ENCODE assay signal across 2 cellular contexts in genomic region chr15:35705030-35705884, GRCh38.
TF ChIP-seq lines count a peak whose summit lies in the region.

No MANE protein-coding gene starts in this region.

TF ChIP-seq in IMR-90, 13 proteins besides CTCF, POLR2A, EP300 and RAD21:
- TF ChIP-seq MXI1 (IDR thresholded peaks at IDR 0.05; ENCODE audit: borderline replicate concordance, low read depth, low read length) (no peak), CEBPB (IDR thresholded peaks at IDR 0.05; ENCODE audit: low read depth, low read length) (no peak), NFE2L2 (IDR thresholded peaks at IDR 0.05; ENCODE audit: low read depth, low read length) (no peak), FOS (IDR thresholded peaks at IDR 0.05; ENCODE audit: low read depth, low read length) (no peak), MAFK (IDR thresholded peaks at IDR 0.05; ENCODE audit: low read depth, low read length) (no peak), ELK1 (IDR thresholded peaks at IDR 0.05; ENCODE audit: borderline replicate concordance, low read depth, low read length) (no peak)

TF ChIP-seq in endothelial cell of umbilical vein, 7 proteins besides CTCF, POLR2A, EP300 and RAD21:
- peak; percentile 73 for TF ChIP-seq GATA2 (IDR thresholded peaks at IDR 0.05; ENCODE audit: insufficient read depth, insufficient read length, low read depth, low read length)
- no peak for TF ChIP-seq MAX (IDR thresholded peaks at IDR 0.05; ENCODE audit: insufficient read depth, insufficient read length)
